17 cellular contexts compared by ENCODE assay signal in genomic region chr2:139652385-139652784, GRCh38.
DNase-seq lines count a peak whose midpoint lies in the region; ATAC-seq, FAIRE-seq and TF ChIP-seq lines count a peak whose summit lies in the region.
"Had no signal": no experiment of that assay in that cellular context is flagged by ENCODE, and none has a peak within 500 bp of the region (broad histone marks: within the 10 kb centered on the region; RNA-seq: fewer than 3 reads in every experiment).

No MANE protein-coding gene starts in this region.

- H3K36me3 ChIP-seq in mammary epithelial cell (ENCODE audit: insufficient read depth, low read length) (no peaks in the 10 kb centered on the region), PC-3 (ENCODE audit: low read depth, low read length) (no peaks in the 10 kb centered on the region)
- H3K36me3 ChIP-seq: BLaER1 treated with 17β-estradiol and CSF1 and Interleukin-3, amounts not matched to agents 10 nM and 100 nM had no signal

- no peaks in the 10 kb centered on the region for H3K9me2 ChIP-seq in PC-3 (replicated peaks; ENCODE audit: low read length)

- in situ Hi-C loops in mammary epithelial cell (cut with MboI; ENCODE audit: low sequenced_read_pairs in 2 of 2), result no loop called here

- H3K36me3 Mint-ChIP-seq in MCF 10A (ENCODE audit: insufficient read depth, unreplicated experiment), result no peaks in the 10 kb centered on the region
- no peaks in the 10 kb centered on the region for H3K36me3 Mint-ChIP-seq in CD4-positive, alpha-beta T cell (ENCODE audit: low read depth)
- H3K36me3 Mint-ChIP-seq: CD4-positive, CD25-positive, alpha-beta regulatory T cell had no signal

- peak; percentile 48 for DNase-seq in mammary epithelial cell
- DNase-seq in MCF 10A (ENCODE audit: unreplicated experiment), result no peak
- peak; percentile 69 for DNase-seq in PC-3
- DNase-seq in epithelial cell of prostate (ENCODE audit: low read depth, low spot score), result no peak
- DNase-seq in urothelium cell line (ENCODE audit: low spot score), result peak; percentile 36
- DNase-seq in CD4-positive, alpha-beta T cell, result no peak
- DNase-seq: ACHN; Calu3; CD4-positive, CD25-positive, alpha-beta regulatory T cell; DMS 273 treated with DMSO at 0.1 percent for 48 hours; DND-41; GF-D8 had no signal

- H2AFZ ChIP-seq in mammary epithelial cell (ENCODE audit: low read depth, low read length) (no peak overlapping the region), PC-3 (ENCODE audit: low read length) (no peak overlapping the region)

- no peak for FAIRE-seq in urothelium cell line (lab: Jason Lieb, UNC)
- FAIRE-seq: H54, K562 had no signal

- CTCF ChIA-PET in mammary epithelial cell (lab: Charles Lee; ENCODE audit: low non-redundant PET), result no interaction called here
- CTCF ChIA-PET in MCF 10A (lab: Yijun Ruan, JAX), result no interaction called here
- CTCF ChIA-PET in PC-3 (lab: Charles Lee), result no interaction called here
- CTCF ChIA-PET in CD4-positive, alpha-beta T cell (lab: Charles Lee), result no interaction called here

- intact Hi-C loops in mammary epithelial cell (cut with micrococcal nuclease), result no loop called here
- intact Hi-C loops in MCF 10A (cut with micrococcal nuclease), result no loop called here
- intact Hi-C loops in PC-3 (cut with micrococcal nuclease), result no loop called here
- intact Hi-C loops in CD4-positive, alpha-beta T cell (cut with DNase I, micrococcal nuclease), result no loop called here

- no peaks in the 10 kb centered on the region for H3K27me3 Mint-ChIP-seq in MCF 10A (ENCODE audit: insufficient read depth, unreplicated experiment)
- no peaks in the 10 kb centered on the region for H3K27me3 Mint-ChIP-seq in CD4-positive, alpha-beta T cell
- H3K27me3 Mint-ChIP-seq: CD4-positive, CD25-positive, alpha-beta regulatory T cell had no signal

- H3K4me1 ChIP-seq in mammary epithelial cell (ENCODE audit: insufficient read depth, low read length) (peaks cover 7% of the 10 kb centered on the region), PC-3 (ENCODE audit: insufficient read depth, low read length) (peaks cover 4% of the 10 kb centered on the region; the same call in 1 of the 2 replicates)
- H3K4me1 ChIP-seq: BLaER1 treated with 17β-estradiol and CSF1 and Interleukin-3, amounts not matched to agents 10 nM and 100 nM had no signal

- no peak overlapping the region for H3K27ac Mint-ChIP-seq in MCF 10A (ENCODE audit: low read depth, unreplicated experiment)
- no peak overlapping the region for H3K27ac Mint-ChIP-seq in CD4-positive, alpha-beta T cell
- H3K27ac Mint-ChIP-seq: CD4-positive, CD25-positive, alpha-beta regulatory T cell had no signal

- peak overlapping the region; percentile 18 for H3K4me2 ChIP-seq in mammary epithelial cell (ENCODE audit: insufficient read depth, low read depth, low read length)
- H3K4me2 ChIP-seq in PC-3 (ENCODE audit: low read length), result no peak overlapping the region
- H3K4me2 ChIP-seq: BLaER1 treated with 17β-estradiol and CSF1 and Interleukin-3, amounts not matched to agents 10 nM and 100 nM had no signal

- no TSS peak for BruUV-seq in mammary epithelial cell (replicated peaks; lab: Mats Ljungman, UMichigan)
- no TSS peak for BruUV-seq in MCF 10A (replicated peaks; lab: Mats Ljungman, UMichigan)
- no TSS peak for BruUV-seq in PC-3 (replicated peaks; lab: Mats Ljungman, UMichigan)

- H3K79me2 ChIP-seq in mammary epithelial cell (ENCODE audit: insufficient read depth, low read length), result no peaks in the 10 kb centered on the region
- H3K79me2 ChIP-seq in PC-3 (ENCODE audit: low read length), result no peaks in the 10 kb centered on the region

- POLR2A ChIA-PET in MCF 10A (lab: Yijun Ruan, JAX), result no interaction called here
- POLR2A ChIA-PET in PC-3 (lab: Charles Lee; ENCODE audit: unreplicated experiment), result no interaction called here
- POLR2A ChIA-PET in CD4-positive, alpha-beta T cell (lab: Charles Lee), result no interaction called here

- peaks cover 26% of the 10 kb centered on the region for H3K9me3 Mint-ChIP-seq in MCF 10A (ENCODE audit: unreplicated experiment)
- H3K9me3 Mint-ChIP-seq in CD4-positive, alpha-beta T cell, result peaks cover 19% of the 10 kb centered on the region

- no peaks in the 10 kb centered on the region for H3K4me1 Mint-ChIP-seq in MCF 10A (ENCODE audit: insufficient read depth, unreplicated experiment)
- H3K4me1 Mint-ChIP-seq in CD4-positive, alpha-beta T cell (ENCODE audit: low read depth), result no peaks in the 10 kb centered on the region
- H3K4me1 Mint-ChIP-seq: CD4-positive, CD25-positive, alpha-beta regulatory T cell had no signal

- H3K9ac ChIP-seq in mammary epithelial cell (ENCODE audit: insufficient read depth, low read length) (no peak overlapping the region), PC-3 (ENCODE audit: low read length) (no peak overlapping the region)
- H3K9ac ChIP-seq: BLaER1 treated with 17β-estradiol and CSF1 and Interleukin-3, amounts not matched to agents 10 nM and 100 nM had no signal

- H3K27ac ChIP-seq in mammary epithelial cell (ENCODE audit: insufficient read depth, low read depth, low read length) (peak overlapping the region; percentile 38), PC-3 (ENCODE audit: low read length) (no peak overlapping the region), epithelial cell of prostate (peak overlapping the region; percentile 5)
- no peak overlapping the region for H3K27ac ChIP-seq in CD4-positive, alpha-beta T cell (ENCODE audit: low read depth, low read length)
- H3K27ac ChIP-seq: BLaER1 treated with 17β-estradiol and CSF1 and Interleukin-3, amounts not matched to agents 10 nM and 100 nM had no signal

- ATAC-seq in PC-3 (peak; percentile 98), HG03457 (IDR thresholded peaks at IDR 0.05; ENCODE audit: unreplicated experiment) (no peak), HG03039 (IDR thresholded peaks at IDR 0.05; ENCODE audit: unreplicated experiment) (no peak)
- ATAC-seq in CD4-positive, alpha-beta T cell (ENCODE audit: poor library complexity), result no peak
- ATAC-seq: K562 had no signal

- H3K4me3 Mint-ChIP-seq in MCF 10A (ENCODE audit: unreplicated experiment), result no peak overlapping the region
- no peak overlapping the region for H3K4me3 Mint-ChIP-seq in CD4-positive, alpha-beta T cell
- H3K4me3 Mint-ChIP-seq: CD4-positive, CD25-positive, alpha-beta regulatory T cell had no signal

- TF ChIP-seq CTCF in mammary epithelial cell (conservative IDR thresholded peaks at IDR 0.05 in 1 of 2, IDR thresholded peaks at IDR 0.05 in 1 of 2; ENCODE audit: extremely low read depth in 1 of 2, insufficient read depth in 1 of 2, low read depth in 1 of 2, low read length in 2 of 2) (no peak), MCF 10A (IDR thresholded peaks at IDR 0.05; ENCODE audit: unreplicated experiment) (no peak), PC-3 (conservative IDR thresholded peaks at IDR 0.05; ENCODE audit: low read depth, low read length) (no peak)
- no peak for TF ChIP-seq CTCF in CD4-positive, alpha-beta T cell (IDR thresholded peaks at IDR 0.05)

- H3K4me3 ChIP-seq in mammary epithelial cell (replicated peaks in 1 of 3; ENCODE audit: insufficient read depth in 1 of 3, low read depth in 2 of 3, low read length in 3 of 3), result no peak overlapping the region
- H3K4me3 ChIP-seq in PC-3 (ENCODE audit: low read length), result no peak overlapping the region
- H3K4me3 ChIP-seq: BLaER1 treated with 17β-estradiol and CSF1 and Interleukin-3, amounts not matched to agents 10 nM and 100 nM; K562 had no signal

- H3K27me3 ChIP-seq in mammary epithelial cell (ENCODE audit: insufficient read depth, low read length), result no peaks in the 10 kb centered on the region
- no peaks in the 10 kb centered on the region for H3K27me3 ChIP-seq in PC-3 (ENCODE audit: low read length)
- no peaks in the 10 kb centered on the region for H3K27me3 ChIP-seq in CD4-positive, alpha-beta T cell (ENCODE audit: control insufficient read depth, insufficient read depth, low read length)
- H3K27me3 ChIP-seq: BLaER1 treated with 17β-estradiol and CSF1 and Interleukin-3, amounts not matched to agents 10 nM and 100 nM had no signal

- dilution Hi-C loops in mammary epithelial cell (cut with HindIII; ENCODE audit: low sequenced_read_pairs), result no loop called here

- no peaks in the 10 kb centered on the region for H4K20me1 ChIP-seq in mammary epithelial cell (ENCODE audit: insufficient read depth, low read length)
- no peaks in the 10 kb centered on the region for H4K20me1 ChIP-seq in PC-3 (ENCODE audit: low read length)
- H4K20me1 ChIP-seq: BLaER1 treated with 17β-estradiol and CSF1 and Interleukin-3, amounts not matched to agents 10 nM and 100 nM had no signal

- no peaks in the 10 kb centered on the region for H3F3A ChIP-seq in PC-3 (ENCODE audit: low read length, unreplicated experiment)

- H3K9me3 ChIP-seq in mammary epithelial cell (replicated peaks; ENCODE audit: insufficient read depth, low read length) (no peaks in the 10 kb centered on the region), PC-3 (ENCODE audit: low read length) (no peaks in the 10 kb centered on the region)
- peaks cover 5% of the 10 kb centered on the region for H3K9me3 ChIP-seq in CD4-positive, alpha-beta T cell (ENCODE audit: control insufficient read depth, low read length)

Comparison
In these comparisons a context has a peak if more than half of its experiments do, and no peak if none do; other contexts are left out.
1. DNase-seq: peak in mammary epithelial cell (single experiment), PC-3 (single experiment) and urothelium cell line (single experiment); none in MCF 10A (single experiment), epithelial cell of prostate (single experiment) and CD4-positive, alpha-beta T cell (0 of 10).
2. H3K27ac ChIP-seq: peak in mammary epithelial cell (single experiment) and epithelial cell of prostate (single experiment); none in PC-3 (single experiment) and CD4-positive, alpha-beta T cell (single experiment).